27 cellular contexts compared by ENCODE assay signal in the genomic region with DNA sequence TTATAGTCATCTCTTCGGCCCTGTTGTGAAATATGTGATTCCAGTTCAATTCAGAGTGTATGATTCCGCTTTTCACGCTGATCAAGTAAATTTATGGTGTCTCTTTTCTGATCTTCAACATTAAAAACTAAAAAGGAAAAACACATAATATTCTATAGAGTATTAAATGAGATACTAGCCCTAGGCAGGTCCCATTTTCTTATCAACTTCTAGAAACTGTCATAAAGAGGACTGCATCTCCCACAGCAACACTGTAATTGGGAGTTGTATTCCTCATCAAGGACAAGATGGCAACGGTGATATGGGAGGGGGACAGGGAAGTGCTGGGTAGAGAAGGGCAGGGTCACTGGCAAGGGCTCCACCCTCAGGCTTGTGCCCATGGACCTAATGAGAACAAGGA.
DNase-seq lines count a peak whose midpoint lies in the region; ATAC-seq and TF ChIP-seq lines count a peak whose summit lies in the region.
"Had no signal": no experiment of that assay in that cellular context is flagged by ENCODE, and none has a peak within 500 bp of the region (broad histone marks: within the 10 kb centered on the region; RNA-seq: fewer than 3 reads in every experiment).

No MANE protein-coding gene starts in this region.

- H3K9me3 Mint-ChIP-seq in brain: peaks cover 0 to 3% (median 0%) of the 10 kb centered on the region in 5 experiments

- no peaks in the 10 kb centered on the region for H3K27me3 Mint-ChIP-seq in brain
- H3K27me3 Mint-ChIP-seq: B cell; CD4-positive, alpha-beta memory T cell; CD4-positive, CD25-positive, alpha-beta regulatory T cell; CD8-positive, alpha-beta memory T cell had no signal

- H2BK12ac ChIP-seq in neuronal stem cell (ENCODE audit: low read length): no peak overlapping the region

- no peak overlapping the region for H3K14ac ChIP-seq in neuronal stem cell (ENCODE audit: low read length)

- H2AK5ac ChIP-seq in neuronal stem cell (ENCODE audit: low read depth, low read length): no peak overlapping the region

- no peak overlapping the region for H3K9ac ChIP-seq in neuronal stem cell (ENCODE audit: low read depth, low read length, poor library complexity)
- H3K9ac ChIP-seq: BLaER1 had no signal

- H3K4me1 ChIP-seq in cardiac muscle cell (ENCODE audit: low read depth) (no peaks in the 10 kb centered on the region), neuronal stem cell (ENCODE audit: control insufficient read depth in 2 of 2, insufficient read depth in 1 of 2, low read depth in 1 of 2, low read length in 2 of 2) (no peaks in the 10 kb centered on the region), BE2C (peaks cover 6% of the 10 kb centered on the region)
- H3K4me1 ChIP-seq: A549 had no signal

- DNase-seq in cardiac muscle cell (ENCODE audit: low read depth in 1 of 2, low spot score in 1 of 2): no peak
- no peak for DNase-seq in Right ventricle myocardium superior
- DNase-seq in left colon: no peak
- DNase-seq in neuronal stem cell (ENCODE audit: low spot score): no peak
- no peak for DNase-seq in posterior cingulate gyrus
- DNase-seq in BE2C: no peak
- DNase-seq in hippocampal formation (lab: John Stamatoyannopoulos, UW): no peak
- DNase-seq: AML-193; C1 segment of cervical spinal cord; CD4-positive, alpha-beta memory T cell; CD4-positive, CD25-positive, alpha-beta regulatory T cell; CD8-positive, alpha-beta memory T cell; COR-L47; DMS 273 treated with DMSO at 0.1 percent for 48 hours; DMS153; DMS53; DMS79; DND-41; EL; GDM1 had no signal

- no peak for ATAC-seq in Right ventricle myocardium superior (ENCODE audit: poor library complexity)
- peak; percentile 14 for ATAC-seq in left colon
- ATAC-seq: GM12878 had no signal

- no peak overlapping the region for H2BK15ac ChIP-seq in neuronal stem cell (ENCODE audit: low read length)

- H3K79me1 ChIP-seq in neuronal stem cell (ENCODE audit: low read depth, low read length): no peaks in the 10 kb centered on the region

- no peak overlapping the region for H3K4me3 ChIP-seq in cardiac muscle cell
- no peak overlapping the region for H3K4me3 ChIP-seq in neuronal stem cell (ENCODE audit: low read length in 2 of 2)
- no peak overlapping the region for H3K4me3 ChIP-seq in BE2C (ENCODE audit: low read depth, low read length)
- H3K4me3 ChIP-seq: A549, BLaER1, GM12878 had no signal

- H4K8ac ChIP-seq in neuronal stem cell (ENCODE audit: low read depth, low read length): peak overlapping the region; percentile 53

- H2BK5ac ChIP-seq in neuronal stem cell (ENCODE audit: low read length): no peak overlapping the region

- no peak overlapping the region for H2AFZ ChIP-seq in neuronal stem cell (ENCODE audit: low read length)

- no peaks in the 10 kb centered on the region for H3K27me3 ChIP-seq in cardiac muscle cell
- H3K27me3 ChIP-seq in neuronal stem cell (ENCODE audit: control insufficient read depth in 3 of 3, insufficient read depth in 3 of 3, low read depth in 1 of 3, low read length in 3 of 3): no peaks in the 10 kb centered on the region
- H3K27me3 ChIP-seq in BE2C: no peaks in the 10 kb centered on the region
- H3K27me3 ChIP-seq: BLaER1 had no signal

- H3K27ac ChIP-seq in cardiac muscle cell (peak overlapping the region; percentile 51), neuronal stem cell (replicated peaks; ENCODE audit: low read length) (no peak overlapping the region)
- H3K27ac ChIP-seq: 22Rv1, A549, BLaER1 had no signal

- peak overlapping the region in 3 of 5 experiments; percentile 9 to 47 (median 19) for H3K27ac Mint-ChIP-seq in brain
- H3K27ac Mint-ChIP-seq: B cell; CD14-positive monocyte; CD4-positive, alpha-beta memory T cell; CD4-positive, CD25-positive, alpha-beta regulatory T cell; CD8-positive, alpha-beta memory T cell had no signal

- no peak for TF ChIP-seq CTCF in cardiac muscle cell (IDR thresholded peaks at IDR 0.05; ENCODE audit: low read depth, low read length)
- TF ChIP-seq CTCF in brain (conservative IDR thresholded peaks at IDR 0.05): no peak
- TF ChIP-seq CTCF in BE2C (IDR thresholded peaks at IDR 0.05; ENCODE audit: low read depth, low read length): no peak

- peaks cover 94% of the 10 kb centered on the region for H3K36me3 Mint-ChIP-seq in brain

- H3K23ac ChIP-seq in neuronal stem cell (ENCODE audit: low read depth, low read length, poor library complexity): peak overlapping the region; percentile 61

- peaks cover 9% of the 10 kb centered on the region for H3K4me1 Mint-ChIP-seq in brain
- H3K4me1 Mint-ChIP-seq: B cell, CD14-positive monocyte had no signal

- H2BK120ac ChIP-seq in neuronal stem cell (ENCODE audit: low read depth, low read length): no peak overlapping the region

- H3K4me2 ChIP-seq in neuronal stem cell (ENCODE audit: insufficient read depth, low read length, poor library complexity, severe bottlenecking): no peak overlapping the region
- H3K4me2 ChIP-seq: A549, BLaER1 had no signal

- no peaks in the 10 kb centered on the region for H3K9me3 ChIP-seq in cardiac muscle cell (ENCODE audit: low read depth)
- H3K9me3 ChIP-seq in neuronal stem cell (replicated peaks in 1 of 2; ENCODE audit: control insufficient read depth in 2 of 2, insufficient read depth in 1 of 2, low read depth in 1 of 2, low read length in 2 of 2): peaks cover 2% of the 10 kb centered on the region in 2 donors
- no peaks in the 10 kb centered on the region for H3K9me3 ChIP-seq in BE2C
- H3K9me3 ChIP-seq: A549, BLaER1 had no signal

- WGBS in neuronal stem cell (ENCODE audit: extremely low coverage in 2 of 2, insufficient read length in 2 of 2, insufficient replicate concordance in 1 of 2), 2 donors: no CpG with 5 or more reads among the region's 4 CpGs

- no peak overlapping the region for H3K4me3 Mint-ChIP-seq in brain
- H3K4me3 Mint-ChIP-seq: B cell; CD14-positive monocyte; CD4-positive, alpha-beta memory T cell; CD4-positive, CD25-positive, alpha-beta regulatory T cell; CD8-positive, alpha-beta memory T cell had no signal

- no peak overlapping the region for H3K18ac ChIP-seq in neuronal stem cell (ENCODE audit: low read length)

- H3K36me3 ChIP-seq in cardiac muscle cell: peaks cover 20% of the 10 kb centered on the region
- H3K36me3 ChIP-seq in neuronal stem cell (replicated peaks in 1 of 2; ENCODE audit: control insufficient read depth in 2 of 2, insufficient read depth in 2 of 2, low read length in 2 of 2): peaks cover 25 to 100% of the 10 kb centered on the region in 2 donors
- H3K36me3 ChIP-seq in BE2C: peaks cover 68% of the 10 kb centered on the region

- no peak overlapping the region for H3K4ac ChIP-seq in neuronal stem cell (ENCODE audit: low read length)

- no peak overlapping the region for H4K91ac ChIP-seq in neuronal stem cell (ENCODE audit: low read depth, low read length, poor library complexity)

- intact Hi-C loops in Right ventricle myocardium superior (cut with DNase I) (no loop called here), left colon (cut with DNase I, micrococcal nuclease) (no loop called here), posterior cingulate gyrus (cut with DNase I) (no loop called here)
